ENCODE assay signal across 1 cellular context in genomic region chr16:84207266-84207665, GRCh38.
TF ChIP-seq lines count a peak whose summit lies in the region.

No MANE protein-coding gene starts in this region.

TF ChIP-seq in K562, 482 proteins besides CTCF, POLR2A, EP300 and RAD21:
- TF ChIP-seq ZNF518B (CRISPR knock-in tag; IDR thresholded peaks at IDR 0.05) (no peak), POLR2G (IDR thresholded peaks at IDR 0.05; ENCODE audit: low read depth, low read length) (no peak), ZNF143 (CRISPR knock-in tag; IDR thresholded peaks at IDR 0.05) (no peak), MEF2D (tag; conservative IDR thresholded peaks at IDR 0.05; ENCODE audit: low read depth) (no peak), ASH1L (IDR thresholded peaks at IDR 0.05; ENCODE audit: borderline replicate concordance, low read depth, partially characterized antibody) (no peak), IFI16 (CRISPR knock-in tag; IDR thresholded peaks at IDR 0.05) (no peak), ZNF12 (CRISPR knock-in tag; IDR thresholded peaks at IDR 0.05) (no peak), ZNF134 (CRISPR knock-in tag; conservative IDR thresholded peaks at IDR 0.05) (no peak), NFYB (IDR thresholded peaks at IDR 0.05; ENCODE audit: extremely low read depth, insufficient read length) (no peak), MED1 (CRISPR knock-in tag; IDR thresholded peaks at IDR 0.05; ENCODE audit: borderline replicate concordance) (no peak), MYC (IDR thresholded peaks at IDR 0.05; ENCODE audit: low read depth, low read length) (no peak), MYC (CRISPR knock-in tag; IDR thresholded peaks at IDR 0.05; ENCODE audit: borderline replicate concordance, low read depth) (no peak), CCNT2 (IDR thresholded peaks at IDR 0.05; ENCODE audit: borderline replicate concordance, extremely low read depth, insufficient read length, low read depth, low read length) (no peak), OTX1 (CRISPR knock-in tag; IDR thresholded peaks at IDR 0.05) (no peak)
- TF ChIP-seq, protein P1, sequence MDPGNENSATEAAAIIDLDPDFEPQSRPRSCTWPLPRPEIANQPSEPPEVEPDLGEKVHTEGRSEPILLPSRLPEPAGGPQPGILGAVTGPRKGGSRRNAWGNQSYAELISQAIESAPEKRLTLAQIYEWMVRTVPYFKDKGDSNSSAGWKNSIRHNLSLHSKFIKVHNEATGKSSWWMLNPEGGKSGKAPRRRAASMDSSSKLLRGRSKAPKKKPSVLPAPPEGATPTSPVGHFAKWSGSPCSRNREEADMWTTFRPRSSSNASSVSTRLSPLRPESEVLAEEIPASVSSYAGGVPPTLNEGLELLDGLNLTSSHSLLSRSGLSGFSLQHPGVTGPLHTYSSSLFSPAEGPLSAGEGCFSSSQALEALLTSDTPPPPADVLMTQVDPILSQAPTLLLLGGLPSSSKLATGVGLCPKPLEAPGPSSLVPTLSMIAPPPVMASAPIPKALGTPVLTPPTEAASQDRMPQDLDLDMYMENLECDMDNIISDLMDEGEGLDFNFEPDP (CRISPR knock-in tag; IDR thresholded peaks at IDR 0.05): no peak
- TF ChIP-seq, protein P2, sequence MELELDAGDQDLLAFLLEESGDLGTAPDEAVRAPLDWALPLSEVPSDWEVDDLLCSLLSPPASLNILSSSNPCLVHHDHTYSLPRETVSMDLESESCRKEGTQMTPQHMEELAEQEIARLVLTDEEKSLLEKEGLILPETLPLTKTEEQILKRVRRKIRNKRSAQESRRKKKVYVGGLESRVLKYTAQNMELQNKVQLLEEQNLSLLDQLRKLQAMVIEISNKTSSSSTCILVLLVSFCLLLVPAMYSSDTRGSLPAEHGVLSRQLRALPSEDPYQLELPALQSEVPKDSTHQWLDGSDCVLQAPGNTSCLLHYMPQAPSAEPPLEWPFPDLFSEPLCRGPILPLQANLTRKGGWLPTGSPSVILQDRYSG (tag; conservative IDR thresholded peaks at IDR 0.05; ENCODE audit: low read depth): no peak
- TF ChIP-seq, protein P3, sequence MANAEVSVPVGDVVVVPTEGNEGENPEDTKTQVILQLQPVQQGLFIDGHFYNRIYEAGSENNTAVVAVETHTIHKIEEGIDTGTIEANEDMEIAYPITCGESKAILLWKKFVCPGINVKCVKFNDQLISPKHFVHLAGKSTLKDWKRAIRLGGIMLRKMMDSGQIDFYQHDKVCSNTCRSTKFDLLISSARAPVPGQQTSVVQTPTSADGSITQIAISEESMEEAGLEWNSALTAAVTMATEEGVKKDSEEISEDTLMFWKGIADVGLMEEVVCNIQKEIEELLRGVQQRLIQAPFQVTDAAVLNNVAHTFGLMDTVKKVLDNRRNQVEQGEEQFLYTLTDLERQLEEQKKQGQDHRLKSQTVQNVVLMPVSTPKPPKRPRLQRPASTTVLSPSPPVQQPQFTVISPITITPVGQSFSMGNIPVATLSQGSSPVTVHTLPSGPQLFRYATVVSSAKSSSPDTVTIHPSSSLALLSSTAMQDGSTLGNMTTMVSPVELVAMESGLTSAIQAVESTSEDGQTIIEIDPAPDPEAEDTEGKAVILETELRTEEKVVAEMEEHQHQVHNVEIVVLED (CRISPR knock-in tag; IDR thresholded peaks at IDR 0.05): no peak
